In genomic region chr17:58308173-58308984, GRCh38 we compare ENCODE assay signal across 2 cellular contexts.
TF ChIP-seq lines count a peak whose summit lies in the region.

No MANE protein-coding gene starts in this region.

TF ChIP-seq in GM12891, 5 proteins besides CTCF, POLR2A, EP300 and RAD21:
- TF ChIP-seq POLR2AphosphoS5 (IDR thresholded peaks at IDR 0.05; ENCODE audit: low read depth, low read length) (no peak), PAX5 (IDR thresholded peaks at IDR 0.05; ENCODE audit: insufficient read depth, low read length, severe bottlenecking) (no peak), TAF1 (IDR thresholded peaks at IDR 0.05; ENCODE audit: low read depth, low read length) (no peak), SPI1 (IDR thresholded peaks at IDR 0.05; ENCODE audit: low read depth, low read length) (no peak), POU2F2 (IDR thresholded peaks at IDR 0.05; ENCODE audit: low read depth, low read length) (no peak)

TF ChIP-seq in GM12878, 131 proteins besides CTCF, POLR2A, EP300 and RAD21:
- TF ChIP-seq SREBF2 (IDR thresholded peaks at IDR 0.05; ENCODE audit: low read length) (no peak), CHD4 (IDR thresholded peaks at IDR 0.05) (no peak), MXI1 (IDR thresholded peaks at IDR 0.05; ENCODE audit: low read depth, low read length) (no peak), MYB (IDR thresholded peaks at IDR 0.05; ENCODE audit: borderline replicate concordance, low read depth, low read length) (no peak), SRF (IDR thresholded peaks at IDR 0.05; ENCODE audit: low read depth in 2 of 2, low read length in 2 of 2) (no peak), EZH2 (IDR thresholded peaks at IDR 0.05; ENCODE audit: borderline replicate concordance, control insufficient read depth, low read depth, low read length) (no peak), TCF7 (IDR thresholded peaks at IDR 0.05; ENCODE audit: borderline replicate concordance) (no peak), POU2F2 (IDR thresholded peaks at IDR 0.05; ENCODE audit: borderline replicate concordance, low read depth, low read length) (no peak)
- TF ChIP-seq, protein P1, sequence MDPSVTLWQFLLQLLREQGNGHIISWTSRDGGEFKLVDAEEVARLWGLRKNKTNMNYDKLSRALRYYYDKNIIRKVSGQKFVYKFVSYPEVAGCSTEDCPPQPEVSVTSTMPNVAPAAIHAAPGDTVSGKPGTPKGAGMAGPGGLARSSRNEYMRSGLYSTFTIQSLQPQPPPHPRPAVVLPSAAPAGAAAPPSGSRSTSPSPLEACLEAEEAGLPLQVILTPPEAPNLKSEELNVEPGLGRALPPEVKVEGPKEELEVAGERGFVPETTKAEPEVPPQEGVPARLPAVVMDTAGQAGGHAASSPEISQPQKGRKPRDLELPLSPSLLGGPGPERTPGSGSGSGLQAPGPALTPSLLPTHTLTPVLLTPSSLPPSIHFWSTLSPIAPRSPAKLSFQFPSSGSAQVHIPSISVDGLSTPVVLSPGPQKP (IDR thresholded peaks at IDR 0.05; ENCODE audit: low read depth, low read length), result no peak
